Comparison of ENCODE assay signal across 9 cellular contexts in genomic region chr21:38351961-38352521, GRCh38.
DNase-seq lines count a peak whose midpoint lies in the region; ATAC-seq and TF ChIP-seq lines count a peak whose summit lies in the region.
"Had no signal": no experiment of that assay in that cellular context is flagged by ENCODE, and none has a peak within 500 bp of the region (broad histone marks: within the 10 kb centered on the region; RNA-seq: fewer than 3 reads in every experiment).

No MANE protein-coding gene starts in this region.

- H3K36me3 ChIP-seq in mucosa of descending colon (ENCODE audit: low read depth), result no peaks in the 10 kb centered on the region

- peaks cover 58% of the 10 kb centered on the region for H3K4me1 Mint-ChIP-seq in nephron

- no peak for ATAC-seq in mucosa of descending colon

- TF ChIP-seq CTCF in cardiac fibroblast (IDR thresholded peaks at IDR 0.05; ENCODE audit: low read depth, low read length) (no peak), nephron (IDR thresholded peaks at IDR 0.05; ENCODE audit: unreplicated experiment in 3 of 3) (no peak), mucosa of descending colon (IDR thresholded peaks at IDR 0.05) (no peak)

- no peak overlapping the region for H3K4me3 Mint-ChIP-seq in nephron
- H3K4me3 Mint-ChIP-seq: stimulated activated naive B cell treated with anti-CD40 and anti-IgM and Interleukin-4, amounts not matched to agents 10 μg/mL and 1 μg/mL and 100 μg/mL, for 72 hours had no signal

- DNase-seq in DMS153 (lab: John Stamatoyannopoulos, UW), result peak; percentile 70
- peak; percentile 37 for DNase-seq in NCI-H1092 (lab: John Stamatoyannopoulos, UW)
- DNase-seq in cardiac fibroblast (ENCODE audit: low read depth in 2 of 2), result peak; percentile 74 to 94
- DNase-seq in medulla oblongata (ENCODE audit: extremely low spot score), result no peak
- no peak for DNase-seq in mucosa of descending colon
- DNase-seq in activated CD8-positive, alpha-beta memory T cell treated with anti-CD3 and anti-CD28 coated beads, Interleukin-2, amount 50 U/mL, for 4 hours, result no peak
- no peak for DNase-seq in NCI-H2227 treated with DMSO at 0.1 percent for 48 hours (lab: John Stamatoyannopoulos, UW)
- DNase-seq: stimulated activated naive B cell treated with anti-CD40 and anti-IgM and Interleukin-4, amounts not matched to agents 10 μg/mL and 1 μg/mL and 100 μg/mL, for 72 hours had no signal

- intact Hi-C loops in mucosa of descending colon (cut with DNase I, micrococcal nuclease), result loop anchor here in 1 of 2 donors (5.0 to 10.0 kb wide), 2 partner anchors 135 to 187 kb away; no protein-coding TSS in a partner anchor

- H3K27ac Mint-ChIP-seq in nephron, result peak overlapping the region; percentile 12 to 67 (median 48)
- H3K27ac Mint-ChIP-seq: stimulated activated naive B cell treated with anti-CD40 and anti-IgM and Interleukin-4, amounts not matched to agents 10 μg/mL and 1 μg/mL and 100 μg/mL, for 72 hours had no signal

- peaks cover 44% of the 10 kb centered on the region for H3K27me3 Mint-ChIP-seq in nephron (ENCODE audit: low read depth)

- no peaks in the 10 kb centered on the region for H3K9me3 ChIP-seq in mucosa of descending colon

- no peak overlapping the region for H3K4me3 ChIP-seq in cardiac fibroblast (replicated peaks in 1 of 2; ENCODE audit: low read depth in 2 of 2, low read length in 2 of 2)
- H3K4me3 ChIP-seq in mucosa of descending colon, result no peak overlapping the region

- H3K4me1 ChIP-seq in mucosa of descending colon (ENCODE audit: low read depth), result no peaks in the 10 kb centered on the region

- H3K9me3 Mint-ChIP-seq in nephron, result no peaks in the 10 kb centered on the region
- H3K9me3 Mint-ChIP-seq: stimulated activated naive B cell treated with anti-CD40 and anti-IgM and Interleukin-4, amounts not matched to agents 10 μg/mL and 1 μg/mL and 100 μg/mL, for 72 hours had no signal

- H3K36me3 Mint-ChIP-seq in nephron (ENCODE audit: low read depth), result no peaks in the 10 kb centered on the region
- H3K36me3 Mint-ChIP-seq: stimulated activated naive B cell treated with anti-CD40 and anti-IgM and Interleukin-4, amounts not matched to agents 10 μg/mL and 1 μg/mL and 100 μg/mL, for 72 hours had no signal

Comparison
In these comparisons a context has a peak if more than half of its experiments do, and no peak if none do; other contexts are left out.
1. DNase-seq: peak in DMS153 (single experiment), NCI-H1092 (single experiment) and cardiac fibroblast (2 of 2); none in medulla oblongata (single experiment), mucosa of descending colon (0 of 3), activated CD8-positive, alpha-beta memory T cell treated with anti-CD3 and anti-CD28 coated beads, Interleukin-2, amount 50 U/mL, for 4 hours (single experiment) and NCI-H2227 treated with DMSO at 0.1 percent for 48 hours (single experiment).